20 cellular contexts compared by ENCODE assay signal in the genomic region with DNA sequence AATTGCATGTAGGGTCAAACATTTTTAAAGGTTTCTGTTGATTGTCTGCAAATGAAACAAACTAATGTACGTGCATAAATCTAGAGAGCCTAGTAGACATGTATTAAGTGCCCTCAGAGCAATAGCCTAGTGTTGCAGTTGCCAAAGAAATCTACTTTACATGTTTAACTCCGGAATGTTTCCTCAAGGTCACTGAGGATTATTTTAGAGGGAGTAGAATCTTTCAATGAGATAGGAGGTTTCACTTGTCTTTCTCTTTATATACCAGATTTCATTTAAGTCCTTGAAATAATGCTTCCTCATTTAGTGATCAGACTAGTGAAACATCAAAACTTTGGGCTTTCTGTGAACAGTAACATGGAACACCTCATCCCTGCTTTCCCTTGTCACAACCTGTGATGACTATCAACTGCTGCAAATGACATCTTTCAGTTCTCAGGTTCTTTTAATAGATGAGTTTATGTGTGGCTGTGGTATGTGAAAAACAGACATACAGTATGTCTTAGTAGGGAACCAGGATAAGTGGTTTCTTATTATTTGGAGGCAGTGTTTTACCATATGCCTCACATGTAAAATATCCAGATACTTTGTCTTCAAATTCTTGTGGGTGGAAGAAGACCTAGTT. TPM values are rescaled to one million over a fixed set of nuclear protein-coding genes. Genes with fewer than 3 reads are reported as not detected.
DNase-seq lines count a peak whose midpoint lies in the region; ATAC-seq, FAIRE-seq and TF ChIP-seq lines count a peak whose summit lies in the region.
"Had no signal": no experiment of that assay in that cellular context is flagged by ENCODE, and none has a peak within 500 bp of the region (broad histone marks: within the 10 kb centered on the region; RNA-seq: fewer than 3 reads in every experiment).

No MANE protein-coding gene starts in this region.

- no peaks in the 10 kb centered on the region; the same call in 1 of the 2 replicates for H4K20me1 ChIP-seq in GM23248 (ENCODE audit: insufficient read depth)
- no peaks in the 10 kb centered on the region; the same call in 1 of the 2 replicates for H4K20me1 ChIP-seq in PC-9 (ENCODE audit: insufficient read depth)

- no TSS peak for BruUV-seq in PC-9 (replicated peaks; lab: Mats Ljungman, UMichigan)

- DNase-seq in CD1c-positive myeloid dendritic cell (ENCODE audit: extremely low spot score), result peak; percentile 19
- no peak for DNase-seq in GM23248
- DNase-seq in PC-9, result no peak
- DNase-seq in NCI-H345 treated with DMSO at 0.1 percent for 48 hours (lab: John Stamatoyannopoulos, UW; ENCODE audit: unreplicated experiment), result no peak
- DNase-seq in foreskin melanocyte, result no peak
- no peak for DNase-seq in iPS-NIHi11 (ENCODE audit: low spot score)
- DNase-seq: activated CD4-positive, alpha-beta T cell treated with anti-CD3 and anti-CD28 coated beads for 48 hours; activated naive CD8-positive, alpha-beta T cell treated with anti-CD3 and anti-CD28 coated beads, Interleukin-2, amount 50 U/mL, for 24 hours; activated T-cell treated with anti-CD3 and anti-CD28 coated beads, Interleukin-2, amount 50 U/mL, for 1 hour; cerebellar nuclear complex; kidney; NCI-H1105 treated with DMSO at 0.1 percent for 48 hours; NCI-H510A; stimulated activated CD8-positive, alpha-beta memory T cell treated with anti-CD3 and anti-CD28 coated beads, Interleukin-4, amount 100 ng/mL, for 48 hours; thyroid gland had no signal

- 97% methylated on average over 2 of the region's 2 CpGs for WGBS in GM23248 (ENCODE audit: low coverage in 1 of 2, low lambda C conversion rate in 2 of 2, missing lambda C conversion rate in 2 of 2), 2 experiments

- H3K27ac ChIP-seq in GM23248, result no peak overlapping the region
- H3K27ac ChIP-seq in PC-9, result no peak overlapping the region
- H3K27ac ChIP-seq: C4-2B, thyroid gland had no signal

- no peaks in the 10 kb centered on the region for H3K27me3 ChIP-seq in GM23248 (replicated peaks; ENCODE audit: insufficient read depth)
- no peaks in the 10 kb centered on the region for H3K27me3 ChIP-seq in PC-9 (ENCODE audit: insufficient read depth, low read depth)
- H3K27me3 ChIP-seq: thyroid gland had no signal

- H3K4me2 ChIP-seq in GM23248 (ENCODE audit: unreplicated experiment) (peak overlapping the region; percentile 98), PC-9 (peak overlapping the region; percentile 6; the same call in 1 of the 2 replicates)

- in situ Hi-C loops in GM23248 (cut with MboI), result no loop called here

- H3K36me3 ChIP-seq in GM23248 (ENCODE audit: low read depth) (peaks cover 30% of the 10 kb centered on the region), PC-9 (ENCODE audit: low read depth) (peaks cover 77% of the 10 kb centered on the region)
- H3K36me3 ChIP-seq: thyroid gland had no signal

- POLR2A ChIA-PET in PC-9 (lab: Charles Lee; ENCODE audit: unreplicated experiment), result no interaction called here

- H3K4me3 ChIP-seq in GM23248 (peak overlapping the region; percentile 10; the same call in 1 of the 2 replicates), PC-9 (no peak overlapping the region)
- H3K4me3 ChIP-seq: thyroid gland had no signal

- no peak overlapping the region for H2AFZ ChIP-seq in GM23248
- H2AFZ ChIP-seq in PC-9, result no peak overlapping the region

- H3K79me2 ChIP-seq in GM23248 (ENCODE audit: insufficient read depth), result peaks cover 98% of the 10 kb centered on the region
- peaks cover 89% of the 10 kb centered on the region for H3K79me2 ChIP-seq in PC-9 (ENCODE audit: low read depth)

- H3K4me1 ChIP-seq in GM23248 (ENCODE audit: insufficient read depth), result peaks cover 71% of the 10 kb centered on the region
- peaks cover 32% of the 10 kb centered on the region for H3K4me1 ChIP-seq in PC-9 (replicated peaks; ENCODE audit: insufficient read depth)

- FAIRE-seq in islet of Langerhans (lab: Jason Lieb, UNC), result peak; percentile 88
- FAIRE-seq: endothelial cell of umbilical vein had no signal

- H3K9me3 ChIP-seq in GM23248 (ENCODE audit: low read depth), result no peaks in the 10 kb centered on the region
- no peaks in the 10 kb centered on the region for H3K9me3 ChIP-seq in PC-9 (ENCODE audit: insufficient read depth, low read depth)
- H3K9me3 ChIP-seq: thyroid gland had no signal

- intact Hi-C loops in PC-9 (cut with micrococcal nuclease; ENCODE audit: unreplicated experiment), result loop anchor here (10.0 kb wide), 1 partner anchor 691 kb away; no protein-coding TSS in a partner anchor

- CTCF ChIA-PET in PC-9 (lab: Charles Lee), result no interaction called here

- H3F3A ChIP-seq in GM23248 (ENCODE audit: insufficient read depth), result peaks cover 20% of the 10 kb centered on the region; the same call in 1 of the 2 replicates
- peaks cover 4% of the 10 kb centered on the region; the same call in 1 of the 2 replicates for H3F3A ChIP-seq in PC-9 (ENCODE audit: insufficient read depth, low read depth)

- H3K9ac ChIP-seq in GM23248, result no peak overlapping the region

- TF ChIP-seq CTCF in PC-9 (conservative IDR thresholded peaks at IDR 0.05), result no peak

- ATAC-seq in GM18873 (IDR thresholded peaks at IDR 0.05; ENCODE audit: low FRiP score, unreplicated experiment), result no peak
- ATAC-seq: activated naive CD8-positive, alpha-beta T cell treated with anti-CD3 and anti-CD28 coated beads, Interleukin-2, amount 50 U/mL, for 24 hours; Right ventricle myocardium inferior had no signal

- H3K9me2 ChIP-seq in GM23248 (ENCODE audit: insufficient read depth), result no peaks in the 10 kb centered on the region; the same call in 1 of the 2 replicates
- H3K9me2 ChIP-seq in PC-9 (ENCODE audit: insufficient read depth), result no peaks in the 10 kb centered on the region

RNA-seq across cellular contexts. Expression of a gene that starts 5.5 kb away (rescaled TPM):
- total RNA-seq in GM23248 (2014; rRNA removed; shearing (Covaris generic)), result 142 and 171 TPM in 2 replicates
- polyA plus RNA-seq in GM23248 (2016; fragmentation: Nextera tagmentation; extraction: Ambion mirVana), result 168 and 184 TPM in 2 replicates
- total RNA-seq in PC-9 (2021), result 139 and 180 TPM in 2 replicates
